ENCODE assay signal across 25 cellular contexts in genomic region chr3:46884929-46885328, GRCh38. TPM values are rescaled to one million over a fixed set of nuclear protein-coding genes. Genes with fewer than 3 reads are reported as not detected.
DNase-seq lines count a peak whose midpoint lies in the region; ATAC-seq and TF ChIP-seq lines count a peak whose summit lies in the region.
"Had no signal": no experiment of that assay in that cellular context is flagged by ENCODE, and none has a peak within 500 bp of the region (broad histone marks: within the 10 kb centered on the region; RNA-seq: fewer than 3 reads in every experiment).

No MANE protein-coding gene starts in this region.

- ATAC-seq in right cardiac atrium (no peak), left cardiac atrium (no peak), T-cell (replicated peaks in 1 of 4) (no peak)
- ATAC-seq: GM12878, sciatic nerve had no signal

- H3K4me3 ChIP-seq in right cardiac atrium (ENCODE audit: low read length), result peak overlapping the region; percentile 7
- H3K4me3 ChIP-seq: BLaER1 treated with 17β-estradiol and CSF1 and Interleukin-3, amounts not matched to agents 10 nM and 100 nM; GM12878; MG63; SJCRH30 had no signal

- H3K9me3 Mint-ChIP-seq in T-cell, result no peaks in the 10 kb centered on the region
- no peaks in the 10 kb centered on the region for H3K9me3 Mint-ChIP-seq in mesothelial cell of epicardium
- H3K9me3 Mint-ChIP-seq in type B pancreatic cell, result no peaks in the 10 kb centered on the region
- H3K9me3 Mint-ChIP-seq: activated CD4-positive, alpha-beta memory T cell treated with anti-CD3 and anti-CD28 coated beads, Interleukin-2, amount 10 ng/mL, durations not matched to agents 7 days and 5 days had no signal

- POLR2A ChIA-PET in T-cell (lab: Charles Lee), result interaction anchor here in 1 of 2 donors (0.5 kb wide), 1 partner anchor 222 kb away, joined by 7 read pairs; no protein-coding TSS in a partner anchor

- 86% methylated on average over 7 of the region's 7 CpGs for WGBS in right cardiac atrium

- H3K27ac ChIP-seq in right cardiac atrium (ENCODE audit: low read length), result no peak overlapping the region
- H3K27ac ChIP-seq: BLaER1 treated with 17β-estradiol and CSF1 and Interleukin-3, amounts not matched to agents 10 nM and 100 nM; SJCRH30; tibial artery had no signal

- H3K4me3 Mint-ChIP-seq in T-cell, result peak overlapping the region; percentile 23 to 57 (median 28)
- peak overlapping the region; percentile 72 for H3K4me3 Mint-ChIP-seq in mesothelial cell of epicardium
- peak overlapping the region; percentile 88 for H3K4me3 Mint-ChIP-seq in type B pancreatic cell
- H3K4me3 Mint-ChIP-seq: activated CD4-positive, alpha-beta memory T cell treated with anti-CD3 and anti-CD28 coated beads, Interleukin-2, amount 10 ng/mL, durations not matched to agents 7 days and 5 days had no signal

- no peaks in the 10 kb centered on the region for H3K27me3 ChIP-seq in right cardiac atrium (ENCODE audit: control insufficient read depth, insufficient read depth)
- H3K27me3 ChIP-seq: tibial artery had no signal

- no peaks in the 10 kb centered on the region for H3K9me3 ChIP-seq in right cardiac atrium (ENCODE audit: control insufficient read depth, low read length)
- H3K9me3 ChIP-seq: BLaER1 treated with 17β-estradiol and CSF1 and Interleukin-3, amounts not matched to agents 10 nM and 100 nM; MG63; SJCRH30; tibial artery had no signal

- intact Hi-C loops in right cardiac atrium (cut with DNase I), result no loop called here
- intact Hi-C loops in left cardiac atrium (cut with DNase I), result no loop called here

- TF ChIP-seq CTCF in mesothelial cell of epicardium (IDR thresholded peaks at IDR 0.05; ENCODE audit: unreplicated experiment) (no peak), type B pancreatic cell (conservative IDR thresholded peaks at IDR 0.05) (no peak)

- H3K27ac Mint-ChIP-seq in T-cell, result no peak overlapping the region
- H3K27ac Mint-ChIP-seq in mesothelial cell of epicardium, result no peak overlapping the region
- H3K27ac Mint-ChIP-seq in type B pancreatic cell, result peak overlapping the region; percentile 5
- H3K27ac Mint-ChIP-seq: activated CD4-positive, alpha-beta memory T cell treated with anti-CD3 and anti-CD28 coated beads, Interleukin-2, amount 10 ng/mL, durations not matched to agents 7 days and 5 days had no signal

- H3K27me3 Mint-ChIP-seq in T-cell (peaks cover 22 to 51% of the 10 kb centered on the region in 2 donors), mesothelial cell of epicardium (ENCODE audit: low read depth) (peaks cover 49% of the 10 kb centered on the region), type B pancreatic cell (peaks cover 33% of the 10 kb centered on the region)

- H3K4me1 ChIP-seq in right cardiac atrium (ENCODE audit: control insufficient read depth, insufficient read depth, low read length), result no peaks in the 10 kb centered on the region
- H3K4me1 ChIP-seq: SJCRH30 had no signal

- H3K36me3 Mint-ChIP-seq in T-cell (no peaks in the 10 kb centered on the region), mesothelial cell of epicardium (no peaks in the 10 kb centered on the region), type B pancreatic cell (peaks cover 12% of the 10 kb centered on the region)

- CTCF ChIA-PET in T-cell (lab: Charles Lee), result no interaction called here

- DNase-seq in right cardiac atrium (no peak), left cardiac atrium (no peak), T-cell (no peak), mesothelial cell of epicardium (ENCODE audit: low spot score in 2 of 2, unreplicated experiment in 2 of 2) (no peak), type B pancreatic cell (ENCODE audit: extremely low spot score, unreplicated experiment) (no peak), NOMO-1 treated with dmso at 0.1 percent for 144 hours (lab: John Stamatoyannopoulos, UW; ENCODE audit: unreplicated experiment) (no peak), NCI-H69 (lab: John Stamatoyannopoulos, UW) (no peak)
- DNase-seq: ACHN; activated CD4-positive, alpha-beta memory T cell treated with anti-CD3 and anti-CD28 coated beads, Interleukin-2, amount 10 ng/mL, durations not matched to agents 7 days and 5 days; activated CD4-positive, CD25-positive, alpha-beta regulatory T cell; activated effector memory CD4-positive, alpha-beta T cell treated with anti-CD3 and anti-CD28 coated beads, Interleukin-2, amount 50 U/mL, for 16 hours; HCEC 1CT; KBM-7; MG63; NCI-H2081 treated with DMSO at 0.1 percent for 48 hours; NCI-H226; NCI-H748 treated with DMSO at 0.1 percent for 48 hours; SJCRH30; T-helper 1 cell; tibial artery had no signal

- H3K4me1 Mint-ChIP-seq in T-cell, result peaks cover 4 to 14% (median 6%) of the 10 kb centered on the region in 3 donors
- H3K4me1 Mint-ChIP-seq in mesothelial cell of epicardium, result peaks cover 42% of the 10 kb centered on the region
- peaks cover 36% of the 10 kb centered on the region for H3K4me1 Mint-ChIP-seq in type B pancreatic cell (ENCODE audit: unreplicated experiment)

RNA-seq across cellular contexts. Expression of gene PTH1R, which starts 7.4 kb away (rescaled TPM):
- 10 to 100 TPM in 3 of 4 donors, 1 to 10 TPM in 1; 9.3 to 15.6 (median 12.6) TPM for total RNA-seq in right cardiac atrium
- polyA plus RNA-seq in right cardiac atrium, result 18.5 TPM
- total RNA-seq in left cardiac atrium, result 10 to 100 TPM in 1 of 2 donors, 1 to 10 TPM in 1; 5.4 to 10.0 TPM
- under 1 TPM in 1 of 5 donors, not detected in 4; 0.32 TPM for total RNA-seq in T-cell
- total RNA-seq in mesothelial cell of epicardium, result 34.3 to 38.0 TPM (median 36.4 TPM) in 3 replicates
- total RNA-seq in type B pancreatic cell (ENCODE audit: low replicate concordance), result 63.0 and 83.1 TPM in 2 replicates
- total RNA-seq: activated CD4-positive, alpha-beta memory T cell treated with anti-CD3 and anti-CD28 coated beads, Interleukin-2, amount 10 ng/mL, durations not matched to agents 7 days and 5 days; GM12878 had no signal
- polyA plus RNA-seq: GM12878 had no signal

RNA-seq across cellular contexts. Expression of gene MYL3, which starts 21.7 kb away (rescaled TPM):
- 100 to 1,000 TPM in 3 of 4 donors, 10 to 100 TPM in 1; 42.7 to 442 (median 293) TPM for total RNA-seq in right cardiac atrium
- 1,012 TPM for polyA plus RNA-seq in right cardiac atrium
- 100 to 1,000 TPM; 157 to 557 TPM for total RNA-seq in left cardiac atrium
- not detected for total RNA-seq in T-cell
- total RNA-seq in mesothelial cell of epicardium, result 5.2 to 6.8 TPM (median 5.3 TPM) in 3 replicates
- 5.4 and 20.8 TPM in 2 replicates for total RNA-seq in type B pancreatic cell (ENCODE audit: low replicate concordance)
- total RNA-seq: activated CD4-positive, alpha-beta memory T cell treated with anti-CD3 and anti-CD28 coated beads, Interleukin-2, amount 10 ng/mL, durations not matched to agents 7 days and 5 days; endothelial cell of umbilical vein; GM12878; HT1080; SJCRH30 had no signal
- polyA plus RNA-seq: endothelial cell of umbilical vein had no signal

Comparison
In these comparisons a context has a peak if more than half of its experiments do, and no peak if none do; other contexts are left out.
1. H3K4me3 Mint-ChIP-seq: peak in every context shown above with its lines; median percentile 88 in type B pancreatic cell; 72 in mesothelial cell of epicardium; 28 in T-cell.
2. RNA of gene PTH1R, which starts 7.4 kb away (total RNA-seq): 63.0 to 83.1 TPM in type B pancreatic cell, 34.3 to 38.0 TPM in mesothelial cell of epicardium, 9.3 to 15.6 TPM in right cardiac atrium and 5.4 to 10.0 TPM in left cardiac atrium; 0.32 TPM in T-cell; every median in the first group is over 4 times any median in the second.